ENCODE assay signal across 14 cellular contexts in genomic region chr4:156322592-156322991, GRCh38.
DNase-seq lines count a peak whose midpoint lies in the region; ATAC-seq and TF ChIP-seq lines count a peak whose summit lies in the region.
"Had no signal": no experiment of that assay in that cellular context is flagged by ENCODE, and none has a peak within 500 bp of the region (broad histone marks: within the 10 kb centered on the region; RNA-seq: fewer than 3 reads in every experiment).

No MANE protein-coding gene starts in this region.

- ATAC-seq in RWPE2 (ENCODE audit: low read depth) = peak; percentile 90
- no peak for ATAC-seq in HG03565 (IDR thresholded peaks at IDR 0.05; ENCODE audit: unreplicated experiment)
- ATAC-seq in heart right ventricle = no peak
- ATAC-seq in activated CD4-positive, alpha-beta T cell treated with anti-CD3 and anti-CD28 coated beads for 36 hours = no peak
- ATAC-seq: psoas muscle had no signal

- H3K36me3 ChIP-seq in RWPE2 (ENCODE audit: low read depth) = no peaks in the 10 kb centered on the region
- no peaks in the 10 kb centered on the region for H3K36me3 ChIP-seq in fibroblast of lung (ENCODE audit: control insufficient read depth, insufficient read depth, low read length)
- no peaks in the 10 kb centered on the region for H3K36me3 ChIP-seq in heart right ventricle

- H3K4me3 Mint-ChIP-seq in activated CD4-positive, alpha-beta T cell treated with anti-CD3 and anti-CD28 coated beads for 36 hours = no peak overlapping the region
- H3K4me3 Mint-ChIP-seq: activated T-cell treated with anti-CD3 and anti-CD28 coated beads, Interleukin-2, amount 50 U/mL, for 24 hours; CD8-positive, alpha-beta memory T cell; mesothelial cell of epicardium had no signal

- H3K36me3 Mint-ChIP-seq in activated CD4-positive, alpha-beta T cell treated with anti-CD3 and anti-CD28 coated beads for 36 hours (ENCODE audit: low read depth) = no peaks in the 10 kb centered on the region
- H3K36me3 Mint-ChIP-seq: CD8-positive, alpha-beta memory T cell; mesothelial cell of epicardium had no signal

- intact Hi-C loops in heart right ventricle (cut with DNase I) = no loop called here
- intact Hi-C loops in activated CD4-positive, alpha-beta T cell treated with anti-CD3 and anti-CD28 coated beads for 36 hours (cut with DNase I, micrococcal nuclease) = no loop called here

- peaks cover 22% of the 10 kb centered on the region for H3K4me1 ChIP-seq in RWPE2 (ENCODE audit: insufficient read depth, poor library complexity, severe bottlenecking)
- H3K4me1 ChIP-seq in fibroblast of lung (ENCODE audit: control insufficient read depth, extremely low read depth, insufficient read depth, low read length) = no peaks in the 10 kb centered on the region
- H3K4me1 ChIP-seq in heart right ventricle = no peaks in the 10 kb centered on the region
- H3K4me1 ChIP-seq: psoas muscle had no signal

- CTCF ChIA-PET in activated CD4-positive, alpha-beta T cell treated with anti-CD3 and anti-CD28 coated beads for 36 hours (lab: Charles Lee) = no interaction called here

- no peaks in the 10 kb centered on the region for H3K9me3 Mint-ChIP-seq in activated CD4-positive, alpha-beta T cell treated with anti-CD3 and anti-CD28 coated beads for 36 hours (ENCODE audit: low read depth)

- H3K27ac ChIP-seq in RWPE2 (ENCODE audit: poor library complexity, severe bottlenecking) (peak overlapping the region; percentile 31), fibroblast of lung (ENCODE audit: insufficient read depth, low read length) (no peak overlapping the region), heart right ventricle (no peak overlapping the region)
- H3K27ac ChIP-seq: psoas muscle had no signal

- POLR2A ChIA-PET in activated CD4-positive, alpha-beta T cell treated with anti-CD3 and anti-CD28 coated beads for 36 hours (lab: Charles Lee) = no interaction called here

- no peak overlapping the region for H2AFZ ChIP-seq in fibroblast of lung (ENCODE audit: low read length)

- H3K27me3 Mint-ChIP-seq in activated CD4-positive, alpha-beta T cell treated with anti-CD3 and anti-CD28 coated beads for 36 hours = no peaks in the 10 kb centered on the region
- H3K27me3 Mint-ChIP-seq: activated T-cell treated with anti-CD3 and anti-CD28 coated beads, Interleukin-2, amount 50 U/mL, for 24 hours; CD8-positive, alpha-beta memory T cell had no signal

- no peak overlapping the region for H3K27ac Mint-ChIP-seq in activated CD4-positive, alpha-beta T cell treated with anti-CD3 and anti-CD28 coated beads for 36 hours
- H3K27ac Mint-ChIP-seq: activated T-cell treated with anti-CD3 and anti-CD28 coated beads, Interleukin-2, amount 50 U/mL, for 24 hours; CD8-positive, alpha-beta memory T cell; mesothelial cell of epicardium had no signal

- H3K9ac ChIP-seq in fibroblast of lung (ENCODE audit: insufficient read depth, low read length) = no peak overlapping the region

- TF ChIP-seq CTCF in RWPE2 (IDR thresholded peaks at IDR 0.05; ENCODE audit: poor library complexity, severe bottlenecking) (no peak), fibroblast of lung (conservative IDR thresholded peaks at IDR 0.05 in 1 of 2, IDR thresholded peaks at IDR 0.05 in 1 of 2; ENCODE audit: low read depth in 1 of 2, low read length in 2 of 2) (no peak), retinal pigment epithelial cell (conservative IDR thresholded peaks at IDR 0.05; ENCODE audit: low read depth, low read length) (no peak), heart right ventricle (IDR thresholded peaks at IDR 0.05) (no peak)

- DNase-seq in GM03348 (ENCODE audit: low spot score) (peak; percentile 44), RWPE2 (ENCODE audit: low spot score) (no peak), fibroblast of lung (ENCODE audit: low read depth in 2 of 2) (peak; percentile 62 to 94), retinal pigment epithelial cell (ENCODE audit: low read depth) (peak; percentile 20), NCI-H146 treated with DMSO at 0.1 percent for 48 hours (lab: John Stamatoyannopoulos, UW; ENCODE audit: unreplicated experiment) (no peak), heart right ventricle (no peak)
- DNase-seq in activated CD4-positive, alpha-beta T cell treated with anti-CD3 and anti-CD28 coated beads for 36 hours = no peak
- DNase-seq: activated CD4-positive, alpha-beta T cell treated with anti-CD3 and anti-CD28 coated beads for 1 hour; activated T-cell treated with anti-CD3 and anti-CD28 coated beads, Interleukin-2, amount 50 U/mL, for 24 hours; amygdala; CD8-positive, alpha-beta memory T cell; psoas muscle had no signal

- no peaks in the 10 kb centered on the region for H3K27me3 ChIP-seq in RWPE2 (ENCODE audit: insufficient read depth, poor library complexity, severe bottlenecking)
- no peaks in the 10 kb centered on the region for H3K27me3 ChIP-seq in fibroblast of lung (ENCODE audit: control insufficient read depth, insufficient read depth, low read length)
- no peaks in the 10 kb centered on the region for H3K27me3 ChIP-seq in heart right ventricle

- no peaks in the 10 kb centered on the region for H4K20me1 ChIP-seq in fibroblast of lung (ENCODE audit: control insufficient read depth, extremely low read depth, insufficient read depth, low read length)

- no peaks in the 10 kb centered on the region for H3K4me1 Mint-ChIP-seq in activated CD4-positive, alpha-beta T cell treated with anti-CD3 and anti-CD28 coated beads for 36 hours
- H3K4me1 Mint-ChIP-seq: CD8-positive, alpha-beta memory T cell had no signal

- H3K4me2 ChIP-seq in fibroblast of lung (ENCODE audit: extremely low read depth, insufficient read depth, low read length) = no peak overlapping the region

- no peaks in the 10 kb centered on the region for H3K79me2 ChIP-seq in fibroblast of lung (ENCODE audit: control insufficient read depth, insufficient read depth, low read length)

- no peaks in the 10 kb centered on the region for H3K9me3 ChIP-seq in RWPE2 (ENCODE audit: severe bottlenecking)
- H3K9me3 ChIP-seq in fibroblast of lung (ENCODE audit: control insufficient read depth, insufficient read depth, low read depth, low read length) = no peaks in the 10 kb centered on the region
- H3K9me3 ChIP-seq in heart right ventricle = peaks cover 0 to 5% (median 0%) of the 10 kb centered on the region in 11 donors
- H3K9me3 ChIP-seq: psoas muscle had no signal

- H3K4me3 ChIP-seq in RWPE2 (ENCODE audit: severe bottlenecking) (no peak overlapping the region), fibroblast of lung (replicated peaks in 1 of 4; ENCODE audit: control extremely low read depth in 1 of 4, insufficient read depth in 1 of 4, low read depth in 3 of 4, low read length in 4 of 4) (no peak overlapping the region), retinal pigment epithelial cell (ENCODE audit: low read length) (no peak overlapping the region), heart right ventricle (no peak overlapping the region)
- H3K4me3 ChIP-seq: psoas muscle had no signal

Comparison
In these comparisons a context has a peak if more than half of its experiments do, and no peak if none do; other contexts are left out.
1. DNase-seq: peak in GM03348 (single experiment), fibroblast of lung (2 of 2) and retinal pigment epithelial cell (single experiment); none in RWPE2 (single experiment), NCI-H146 treated with DMSO at 0.1 percent for 48 hours (single experiment), heart right ventricle (0 of 2) and activated CD4-positive, alpha-beta T cell treated with anti-CD3 and anti-CD28 coated beads for 36 hours (single experiment).